ENCODE assay signal across 1 cellular context in the genomic region with DNA sequence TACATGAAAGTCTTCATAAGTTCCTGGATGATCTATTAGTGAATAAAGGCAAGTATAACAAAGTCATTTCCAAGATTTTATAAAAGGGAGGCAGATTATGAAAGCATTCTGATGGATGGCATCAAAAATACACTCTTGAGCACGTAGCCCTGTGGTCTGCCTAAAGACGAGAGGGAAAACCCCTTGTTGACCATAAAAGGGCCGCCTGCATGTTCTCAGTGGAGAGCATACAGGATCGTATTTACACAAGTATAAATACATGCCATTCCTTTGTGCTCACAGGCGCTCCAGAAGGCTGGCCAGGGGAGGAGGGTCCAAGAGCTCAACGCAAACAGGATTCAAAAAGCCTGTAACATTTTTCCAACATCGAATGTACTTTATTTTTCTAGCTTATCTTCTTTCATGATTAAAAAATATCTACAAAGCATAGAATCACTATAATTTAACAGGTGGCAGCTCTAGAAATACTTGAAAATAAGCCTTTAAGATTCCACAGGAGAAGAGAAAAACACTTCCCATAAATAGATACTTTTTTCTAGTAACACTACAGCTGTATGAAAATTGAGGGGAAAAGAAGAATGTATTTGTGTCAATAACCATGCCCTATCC.
TF ChIP-seq lines count a peak whose summit lies in the region.

No MANE protein-coding gene starts in this region.

TF ChIP-seq in HepG2, 621 proteins besides CTCF, POLR2A, EP300 and RAD21 (continued from another document and continues in another):
- TF ChIP-seq, protein P1, sequence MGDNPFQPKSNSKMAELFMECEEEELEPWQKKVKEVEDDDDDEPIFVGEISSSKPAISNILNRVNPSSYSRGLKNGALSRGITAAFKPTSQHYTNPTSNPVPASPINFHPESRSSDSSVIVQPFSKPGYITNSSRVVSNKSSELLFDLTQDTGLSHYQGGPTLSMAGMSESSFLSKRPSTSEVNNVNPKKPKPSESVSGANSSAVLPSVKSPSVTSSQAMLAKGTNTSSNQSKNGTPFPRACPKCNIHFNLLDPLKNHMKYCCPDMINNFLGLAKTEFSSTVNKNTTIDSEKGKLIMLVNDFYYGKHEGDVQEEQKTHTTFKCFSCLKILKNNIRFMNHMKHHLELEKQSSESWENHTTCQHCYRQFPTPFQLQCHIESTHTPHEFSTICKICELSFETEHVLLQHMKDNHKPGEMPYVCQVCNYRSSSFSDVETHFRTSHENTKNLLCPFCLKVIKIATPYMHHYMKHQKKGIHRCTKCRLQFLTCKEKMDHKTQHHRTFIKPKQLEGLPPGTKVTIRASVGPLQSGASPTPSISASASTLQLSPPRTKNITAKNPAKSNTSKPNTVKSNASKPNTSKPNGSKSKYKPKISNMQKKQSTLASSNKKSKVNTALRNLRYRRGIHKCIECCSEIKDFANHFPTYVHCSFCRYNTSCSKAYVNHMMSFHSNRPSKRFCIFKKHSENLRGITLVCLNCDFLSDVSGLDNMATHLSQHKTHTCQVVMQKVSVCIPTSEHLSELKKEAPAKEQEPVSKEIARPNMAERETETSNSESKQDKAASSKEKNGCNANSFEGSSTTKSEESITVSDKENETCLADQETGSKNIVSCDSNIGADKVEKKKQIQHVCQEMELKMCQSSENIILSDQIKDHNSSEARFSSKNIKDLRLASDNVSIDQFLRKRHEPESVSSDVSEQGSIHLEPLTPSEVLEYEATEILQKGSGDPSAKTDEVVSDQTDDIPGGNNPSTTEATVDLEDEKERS (CRISPR knock-in tag; IDR thresholded peaks at IDR 0.05), result no peak
- no peak for TF ChIP-seq ZNF432 (CRISPR knock-in tag; IDR thresholded peaks at IDR 0.05; ENCODE audit: borderline replicate concordance)
- TF ChIP-seq ZNF17 (CRISPR knock-in tag; IDR thresholded peaks at IDR 0.05), result no peak
- TF ChIP-seq, protein P2, sequence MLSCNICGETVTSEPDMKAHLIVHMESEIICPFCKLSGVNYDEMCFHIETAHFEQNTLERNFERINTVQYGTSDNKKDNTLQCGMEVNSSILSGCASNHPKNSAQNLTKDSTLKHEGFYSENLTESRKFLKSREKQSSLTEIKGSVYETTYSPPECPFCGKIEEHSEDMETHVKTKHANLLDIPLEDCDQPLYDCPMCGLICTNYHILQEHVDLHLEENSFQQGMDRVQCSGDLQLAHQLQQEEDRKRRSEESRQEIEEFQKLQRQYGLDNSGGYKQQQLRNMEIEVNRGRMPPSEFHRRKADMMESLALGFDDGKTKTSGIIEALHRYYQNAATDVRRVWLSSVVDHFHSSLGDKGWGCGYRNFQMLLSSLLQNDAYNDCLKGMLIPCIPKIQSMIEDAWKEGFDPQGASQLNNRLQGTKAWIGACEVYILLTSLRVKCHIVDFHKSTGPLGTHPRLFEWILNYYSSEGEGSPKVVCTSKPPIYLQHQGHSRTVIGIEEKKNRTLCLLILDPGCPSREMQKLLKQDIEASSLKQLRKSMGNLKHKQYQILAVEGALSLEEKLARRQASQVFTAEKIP (CRISPR knock-in tag; IDR thresholded peaks at IDR 0.05; ENCODE audit: borderline replicate concordance), result no peak
- TF ChIP-seq MED8 (CRISPR knock-in tag; IDR thresholded peaks at IDR 0.05; ENCODE audit: insufficient replicate concordance), result no peak
- TF ChIP-seq, protein P3, sequence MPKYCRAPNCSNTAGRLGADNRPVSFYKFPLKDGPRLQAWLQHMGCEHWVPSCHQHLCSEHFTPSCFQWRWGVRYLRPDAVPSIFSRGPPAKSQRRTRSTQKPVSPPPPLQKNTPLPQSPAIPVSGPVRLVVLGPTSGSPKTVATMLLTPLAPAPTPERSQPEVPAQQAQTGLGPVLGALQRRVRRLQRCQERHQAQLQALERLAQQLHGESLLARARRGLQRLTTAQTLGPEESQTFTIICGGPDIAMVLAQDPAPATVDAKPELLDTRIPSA (CRISPR knock-in tag; IDR thresholded peaks at IDR 0.05; ENCODE audit: borderline replicate concordance), result no peak
- no peak for TF ChIP-seq SMC3 (IDR thresholded peaks at IDR 0.05; ENCODE audit: low read length)
- peak; percentile 94 for TF ChIP-seq SALL1 (CRISPR knock-in tag; IDR thresholded peaks at IDR 0.05)
- TF ChIP-seq, protein P4, sequence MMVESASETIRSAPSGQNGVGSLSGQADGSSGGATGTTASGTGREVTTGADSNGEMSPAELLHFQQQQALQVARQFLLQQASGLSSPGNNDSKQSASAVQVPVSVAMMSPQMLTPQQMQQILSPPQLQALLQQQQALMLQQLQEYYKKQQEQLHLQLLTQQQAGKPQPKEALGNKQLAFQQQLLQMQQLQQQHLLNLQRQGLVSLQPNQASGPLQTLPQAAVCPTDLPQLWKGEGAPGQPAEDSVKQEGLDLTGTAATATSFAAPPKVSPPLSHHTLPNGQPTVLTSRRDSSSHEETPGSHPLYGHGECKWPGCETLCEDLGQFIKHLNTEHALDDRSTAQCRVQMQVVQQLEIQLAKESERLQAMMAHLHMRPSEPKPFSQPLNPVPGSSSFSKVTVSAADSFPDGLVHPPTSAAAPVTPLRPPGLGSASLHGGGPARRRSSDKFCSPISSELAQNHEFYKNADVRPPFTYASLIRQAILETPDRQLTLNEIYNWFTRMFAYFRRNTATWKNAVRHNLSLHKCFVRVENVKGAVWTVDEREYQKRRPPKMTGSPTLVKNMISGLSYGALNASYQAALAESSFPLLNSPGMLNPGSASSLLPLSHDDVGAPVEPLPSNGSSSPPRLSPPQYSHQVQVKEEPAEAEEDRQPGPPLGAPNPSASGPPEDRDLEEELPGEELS (CRISPR knock-in tag; IDR thresholded peaks at IDR 0.05), result peak; percentile 86
- TF ChIP-seq RARG (CRISPR knock-in tag; IDR thresholded peaks at IDR 0.05; ENCODE audit: low read depth), result 0 out of 2 replicates have a peak, but pooled peaks have one; percentile 37
- no peak for TF ChIP-seq CENPT (CRISPR knock-in tag; IDR thresholded peaks at IDR 0.05; ENCODE audit: low read depth)
- TF ChIP-seq ZNF879 (CRISPR knock-in tag; IDR thresholded peaks at IDR 0.05), result no peak
- TF ChIP-seq ZNF766 (CRISPR knock-in tag; IDR thresholded peaks at IDR 0.05; ENCODE audit: borderline replicate concordance), result no peak
- no peak for TF ChIP-seq ZNF253 (CRISPR knock-in tag; IDR thresholded peaks at IDR 0.05; ENCODE audit: borderline replicate concordance)
- TF ChIP-seq, protein P5, sequence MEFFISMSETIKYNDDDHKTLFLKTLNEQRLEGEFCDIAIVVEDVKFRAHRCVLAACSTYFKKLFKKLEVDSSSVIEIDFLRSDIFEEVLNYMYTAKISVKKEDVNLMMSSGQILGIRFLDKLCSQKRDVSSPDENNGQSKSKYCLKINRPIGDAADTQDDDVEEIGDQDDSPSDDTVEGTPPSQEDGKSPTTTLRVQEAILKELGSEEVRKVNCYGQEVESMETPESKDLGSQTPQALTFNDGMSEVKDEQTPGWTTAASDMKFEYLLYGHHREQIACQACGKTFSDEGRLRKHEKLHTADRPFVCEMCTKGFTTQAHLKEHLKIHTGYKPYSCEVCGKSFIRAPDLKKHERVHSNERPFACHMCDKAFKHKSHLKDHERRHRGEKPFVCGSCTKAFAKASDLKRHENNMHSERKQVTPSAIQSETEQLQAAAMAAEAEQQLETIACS (CRISPR knock-in tag; IDR thresholded peaks at IDR 0.05), result no peak
- peak; percentile 37; the same call in 1 of the 2 replicates for TF ChIP-seq ZBTB21 (CRISPR knock-in tag; IDR thresholded peaks at IDR 0.05)
- peak; percentile 96 for TF ChIP-seq GZF1 (CRISPR knock-in tag; IDR thresholded peaks at IDR 0.05)
- TF ChIP-seq FOXP1 (IDR thresholded peaks at IDR 0.05), result no peak
- TF ChIP-seq FOXP1 (CRISPR knock-in tag; IDR thresholded peaks at IDR 0.05), result peak; percentile 77
- TF ChIP-seq, protein P6, sequence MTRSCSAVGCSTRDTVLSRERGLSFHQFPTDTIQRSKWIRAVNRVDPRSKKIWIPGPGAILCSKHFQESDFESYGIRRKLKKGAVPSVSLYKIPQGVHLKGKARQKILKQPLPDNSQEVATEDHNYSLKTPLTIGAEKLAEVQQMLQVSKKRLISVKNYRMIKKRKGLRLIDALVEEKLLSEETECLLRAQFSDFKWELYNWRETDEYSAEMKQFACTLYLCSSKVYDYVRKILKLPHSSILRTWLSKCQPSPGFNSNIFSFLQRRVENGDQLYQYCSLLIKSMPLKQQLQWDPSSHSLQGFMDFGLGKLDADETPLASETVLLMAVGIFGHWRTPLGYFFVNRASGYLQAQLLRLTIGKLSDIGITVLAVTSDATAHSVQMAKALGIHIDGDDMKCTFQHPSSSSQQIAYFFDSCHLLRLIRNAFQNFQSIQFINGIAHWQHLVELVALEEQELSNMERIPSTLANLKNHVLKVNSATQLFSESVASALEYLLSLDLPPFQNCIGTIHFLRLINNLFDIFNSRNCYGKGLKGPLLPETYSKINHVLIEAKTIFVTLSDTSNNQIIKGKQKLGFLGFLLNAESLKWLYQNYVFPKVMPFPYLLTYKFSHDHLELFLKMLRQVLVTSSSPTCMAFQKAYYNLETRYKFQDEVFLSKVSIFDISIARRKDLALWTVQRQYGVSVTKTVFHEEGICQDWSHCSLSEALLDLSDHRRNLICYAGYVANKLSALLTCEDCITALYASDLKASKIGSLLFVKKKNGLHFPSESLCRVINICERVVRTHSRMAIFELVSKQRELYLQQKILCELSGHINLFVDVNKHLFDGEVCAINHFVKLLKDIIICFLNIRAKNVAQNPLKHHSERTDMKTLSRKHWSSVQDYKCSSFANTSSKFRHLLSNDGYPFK (CRISPR knock-in tag; IDR thresholded peaks at IDR 0.05; ENCODE audit: borderline replicate concordance), result no peak
- no peak for TF ChIP-seq HOXA7 (CRISPR knock-in tag; IDR thresholded peaks at IDR 0.05)
- TF ChIP-seq ZNF563 (CRISPR knock-in tag; IDR thresholded peaks at IDR 0.05), result no peak
- no peak for TF ChIP-seq SKI (IDR thresholded peaks at IDR 0.05; ENCODE audit: partially characterized antibody)
- no peak for TF ChIP-seq ZNF317 (CRISPR knock-in tag; IDR thresholded peaks at IDR 0.05)
- no peak for TF ChIP-seq CAMTA2 (CRISPR knock-in tag; IDR thresholded peaks at IDR 0.05; ENCODE audit: borderline replicate concordance)
- TF ChIP-seq RXRB (CRISPR knock-in tag; IDR thresholded peaks at IDR 0.05; ENCODE audit: borderline replicate concordance), result peak; percentile 55; the same call in 1 of the 2 replicates
- TF ChIP-seq FOSL1 (CRISPR knock-in tag; IDR thresholded peaks at IDR 0.05; ENCODE audit: borderline replicate concordance), result no peak
- no peak for TF ChIP-seq ATF7-NPFF (CRISPR knock-in tag; IDR thresholded peaks at IDR 0.05; ENCODE audit: low read depth)
- peak; percentile 50; the same call in 1 of the 2 replicates for TF ChIP-seq RARA (CRISPR knock-in tag; IDR thresholded peaks at IDR 0.05)
- TF ChIP-seq TCF12 (IDR thresholded peaks at IDR 0.05), result no peak
- no peak for TF ChIP-seq TCF12 (CRISPR knock-in tag; IDR thresholded peaks at IDR 0.05)
- peak; percentile 32; the same call in 1 of the 2 replicates for TF ChIP-seq NR2F6 (IDR thresholded peaks at IDR 0.05)
- no peak for TF ChIP-seq NR2F6 (CRISPR knock-in tag; IDR thresholded peaks at IDR 0.05)
- TF ChIP-seq, protein P7, sequence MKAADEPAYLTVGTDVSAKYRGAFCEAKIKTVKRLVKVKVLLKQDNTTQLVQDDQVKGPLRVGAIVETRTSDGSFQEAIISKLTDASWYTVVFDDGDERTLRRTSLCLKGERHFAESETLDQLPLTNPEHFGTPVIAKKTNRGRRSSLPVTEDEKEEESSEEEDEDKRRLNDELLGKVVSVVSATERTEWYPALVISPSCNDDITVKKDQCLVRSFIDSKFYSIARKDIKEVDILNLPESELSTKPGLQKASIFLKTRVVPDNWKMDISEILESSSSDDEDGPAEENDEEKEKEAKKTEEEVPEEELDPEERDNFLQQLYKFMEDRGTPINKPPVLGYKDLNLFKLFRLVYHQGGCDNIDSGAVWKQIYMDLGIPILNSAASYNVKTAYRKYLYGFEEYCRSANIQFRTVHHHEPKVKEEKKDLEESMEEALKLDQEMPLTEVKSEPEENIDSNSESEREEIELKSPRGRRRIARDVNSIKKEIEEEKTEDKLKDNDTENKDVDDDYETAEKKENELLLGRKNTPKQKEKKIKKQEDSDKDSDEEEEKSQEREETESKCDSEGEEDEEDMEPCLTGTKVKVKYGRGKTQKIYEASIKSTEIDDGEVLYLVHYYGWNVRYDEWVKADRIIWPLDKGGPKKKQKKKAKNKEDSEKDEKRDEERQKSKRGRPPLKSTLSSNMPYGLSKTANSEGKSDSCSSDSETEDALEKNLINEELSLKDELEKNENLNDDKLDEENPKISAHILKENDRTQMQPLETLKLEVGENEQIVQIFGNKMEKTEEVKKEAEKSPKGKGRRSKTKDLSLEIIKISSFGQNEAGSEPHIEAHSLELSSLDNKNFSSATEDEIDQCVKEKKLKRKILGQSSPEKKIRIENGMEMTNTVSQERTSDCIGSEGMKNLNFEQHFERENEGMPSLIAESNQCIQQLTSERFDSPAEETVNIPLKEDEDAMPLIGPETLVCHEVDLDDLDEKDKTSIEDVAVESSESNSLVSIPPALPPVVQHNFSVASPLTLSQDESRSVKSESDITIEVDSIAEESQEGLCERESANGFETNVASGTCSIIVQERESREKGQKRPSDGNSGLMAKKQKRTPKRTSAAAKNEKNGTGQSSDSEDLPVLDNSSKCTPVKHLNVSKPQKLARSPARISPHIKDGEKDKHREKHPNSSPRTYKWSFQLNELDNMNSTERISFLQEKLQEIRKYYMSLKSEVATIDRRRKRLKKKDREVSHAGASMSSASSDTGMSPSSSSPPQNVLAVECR (CRISPR knock-in tag; IDR thresholded peaks at IDR 0.05; ENCODE audit: borderline replicate concordance), result no peak
- TF ChIP-seq, protein P8, sequence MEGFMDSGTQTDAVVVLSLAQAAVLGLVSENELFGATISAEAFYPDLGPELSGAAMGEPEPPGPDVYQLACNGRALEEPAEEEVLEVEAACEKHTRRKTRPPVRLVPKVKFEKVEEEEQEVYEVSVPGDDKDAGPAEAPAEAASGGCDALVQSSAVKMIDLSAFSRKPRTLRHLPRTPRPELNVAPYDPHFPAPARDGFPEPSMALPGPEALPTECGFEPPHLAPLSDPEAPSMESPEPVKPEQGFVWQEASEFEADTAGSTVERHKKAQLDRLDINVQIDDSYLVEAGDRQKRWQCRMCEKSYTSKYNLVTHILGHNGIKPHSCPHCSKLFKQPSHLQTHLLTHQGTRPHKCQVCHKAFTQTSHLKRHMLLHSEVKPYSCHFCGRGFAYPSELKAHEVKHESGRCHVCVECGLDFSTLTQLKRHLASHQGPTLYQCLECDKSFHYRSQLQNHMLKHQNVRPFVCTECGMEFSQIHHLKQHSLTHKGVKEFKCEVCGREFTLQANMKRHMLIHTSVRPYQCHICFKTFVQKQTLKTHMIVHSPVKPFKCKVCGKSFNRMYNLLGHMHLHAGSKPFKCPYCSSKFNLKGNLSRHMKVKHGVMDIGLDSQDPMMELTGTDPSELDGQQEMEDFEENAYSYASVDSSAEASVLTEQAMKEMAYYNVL (CRISPR knock-in tag; IDR thresholded peaks at IDR 0.05; ENCODE audit: borderline replicate concordance), result no peak
- no peak for TF ChIP-seq ZNF562 (CRISPR knock-in tag; IDR thresholded peaks at IDR 0.05; ENCODE audit: borderline replicate concordance)
- TF ChIP-seq, protein P9, sequence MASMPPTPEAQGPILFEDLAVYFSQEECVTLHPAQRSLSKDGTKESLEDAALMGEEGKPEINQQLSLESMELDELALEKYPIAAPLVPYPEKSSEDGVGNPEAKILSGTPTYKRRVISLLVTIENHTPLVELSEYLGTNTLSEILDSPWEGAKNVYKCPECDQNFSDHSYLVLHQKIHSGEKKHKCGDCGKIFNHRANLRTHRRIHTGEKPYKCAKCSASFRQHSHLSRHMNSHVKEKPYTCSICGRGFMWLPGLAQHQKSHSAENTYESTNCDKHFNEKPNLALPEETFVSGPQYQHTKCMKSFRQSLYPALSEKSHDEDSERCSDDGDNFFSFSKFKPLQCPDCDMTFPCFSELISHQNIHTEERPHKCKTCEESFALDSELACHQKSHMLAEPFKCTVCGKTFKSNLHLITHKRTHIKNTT (CRISPR knock-in tag; IDR thresholded peaks at IDR 0.05), result no peak
- TF ChIP-seq MIER2 (CRISPR knock-in tag; IDR thresholded peaks at IDR 0.05), result no peak
